8 cellular contexts compared by ENCODE assay signal in the genomic region with DNA sequence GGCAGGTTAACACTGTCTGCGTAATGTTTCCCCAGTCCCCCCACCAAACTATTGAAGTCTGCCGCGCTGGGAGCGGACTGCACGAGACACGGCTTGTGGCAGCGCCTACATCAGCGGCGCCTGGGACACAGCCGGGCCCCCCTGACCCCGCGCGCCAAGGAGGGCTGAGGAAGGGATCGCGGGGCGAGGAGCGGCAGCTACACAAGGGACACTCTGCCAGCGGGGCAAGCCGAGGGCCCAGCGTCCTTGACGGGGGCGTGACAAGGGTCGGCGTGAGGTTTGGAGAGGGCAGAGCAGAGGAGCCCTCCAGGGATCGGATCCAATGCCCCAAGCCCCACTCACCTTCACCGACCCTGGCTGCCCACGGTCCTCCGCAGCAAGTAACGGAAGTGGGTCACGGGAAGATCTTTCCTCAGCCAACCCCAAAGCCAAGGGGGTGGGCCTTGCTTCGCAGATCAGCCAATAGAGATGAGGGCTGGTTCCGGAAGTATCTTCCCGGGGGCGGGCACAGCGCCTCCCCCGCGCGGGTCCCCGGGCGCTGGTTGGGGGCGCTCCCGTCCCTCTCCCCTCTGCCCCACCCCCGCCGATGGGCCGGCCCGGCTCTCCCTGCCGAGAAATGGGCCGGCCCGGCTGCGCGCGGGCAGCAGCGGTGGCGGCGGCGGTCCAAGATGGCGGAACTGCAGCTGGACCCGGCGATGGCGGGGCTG. TPM values are rescaled to one million over a fixed set of nuclear protein-coding genes. Genes with fewer than 3 reads are reported as not detected.
DNase-seq lines count a peak whose midpoint lies in the region; ATAC-seq and TF ChIP-seq lines count a peak whose summit lies in the region.

A gene (minus strand): TSS at position 387 of the 707 bp plus-strand sequence. CDS start 4,319 bp downstream, outside the sequence.
A gene with protein sequence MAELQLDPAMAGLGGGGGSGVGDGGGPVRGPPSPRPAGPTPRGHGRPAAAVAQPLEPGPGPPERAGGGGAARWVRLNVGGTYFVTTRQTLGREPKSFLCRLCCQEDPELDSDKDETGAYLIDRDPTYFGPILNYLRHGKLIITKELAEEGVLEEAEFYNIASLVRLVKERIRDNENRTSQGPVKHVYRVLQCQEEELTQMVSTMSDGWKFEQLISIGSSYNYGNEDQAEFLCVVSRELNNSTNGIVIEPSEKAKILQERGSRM (plus strand): TSS at position 643 of the 707 bp plus-strand sequence. CDS start 26 bp downstream, at position 669.

- intact Hi-C loops in activated CD4-positive, alpha-beta T cell treated with anti-CD3 and anti-CD28 coated beads, Interleukin-2, amount 10 ng/mL, durations not matched to agents 24 days and 14 days (cut with micrococcal nuclease): loop anchor here (1.0 to 2.0 kb wide), 2 partner anchors 11 to 62 kb away; a partner anchor contains a TSS
- intact Hi-C loops in left colon (cut with DNase I, micrococcal nuclease): no loop called here

- peak within 1 kb of the TSS; percentile 99 for H3K4me3 Mint-ChIP-seq in activated CD4-positive, alpha-beta T cell treated with anti-CD3 and anti-CD28 coated beads, Interleukin-2, amount 10 ng/mL, durations not matched to agents 24 days and 14 days

- H3K4me3 ChIP-seq in BE2C (ENCODE audit: low read depth, low read length) (peak within 1 kb of the TSS; percentile 94), coronary artery (peak within 1 kb of the TSS; percentile 93)

- peak within 1 kb of the TSS; percentile 95 for H3K27ac Mint-ChIP-seq in activated CD4-positive, alpha-beta T cell treated with anti-CD3 and anti-CD28 coated beads, Interleukin-2, amount 10 ng/mL, durations not matched to agents 24 days and 14 days

- DNase-seq in BE2C: peak; percentile 97
- DNase-seq in GM19240 (ENCODE audit: insufficient read length, low spot score): peak; percentile 95
- peak; percentile 92 to 99 for DNase-seq in NCI-H526 (lab: John Stamatoyannopoulos, UW)
- peak; percentile 98 for DNase-seq in activated CD4-positive, alpha-beta T cell treated with anti-CD3 and anti-CD28 coated beads, Interleukin-2, amount 10 ng/mL, durations not matched to agents 24 days and 14 days
- DNase-seq in coronary artery (ENCODE audit: low spot score): peak; percentile 98
- DNase-seq in left colon: peak; percentile 94 to 97
- peak; percentile 95 for DNase-seq in stimulated activated CD4-positive, alpha-beta T cell treated with anti-CD3 and anti-CD28 coated beads, Interleukin-1b, Interleukin-23, amount 100 ng/mL, for 48 hours

- H3K4me1 ChIP-seq in BE2C: peaks cover 2% of the 10 kb centered on the region

- peaks cover 16% of the 10 kb centered on the region for H3K36me3 ChIP-seq in BE2C

- no peaks in the 10 kb centered on the region for H3K9me3 Mint-ChIP-seq in activated CD4-positive, alpha-beta T cell treated with anti-CD3 and anti-CD28 coated beads, Interleukin-2, amount 10 ng/mL, durations not matched to agents 24 days and 14 days

- ATAC-seq in HG03460 (IDR thresholded peaks at IDR 0.05; ENCODE audit: unreplicated experiment) (peak; percentile 96), left colon (peak; percentile 95)

- TF ChIP-seq CTCF in BE2C (IDR thresholded peaks at IDR 0.05; ENCODE audit: low read depth, low read length) (no peak), coronary artery (IDR thresholded peaks at IDR 0.05) (no peak)

- peaks cover 18% of the 10 kb centered on the region for H3K36me3 Mint-ChIP-seq in activated CD4-positive, alpha-beta T cell treated with anti-CD3 and anti-CD28 coated beads, Interleukin-2, amount 10 ng/mL, durations not matched to agents 24 days and 14 days (ENCODE audit: low read depth)

- no peaks in the 10 kb centered on the region for H3K27me3 ChIP-seq in BE2C

- H3K27ac ChIP-seq in coronary artery: peak within 1 kb of the TSS; percentile 98 to 99

- H3K9me3 ChIP-seq in BE2C: no peaks in the 10 kb centered on the region

- peaks cover 29% of the 10 kb centered on the region for H3K4me1 Mint-ChIP-seq in activated CD4-positive, alpha-beta T cell treated with anti-CD3 and anti-CD28 coated beads, Interleukin-2, amount 10 ng/mL, durations not matched to agents 24 days and 14 days

- no peaks in the 10 kb centered on the region for H3K27me3 Mint-ChIP-seq in activated CD4-positive, alpha-beta T cell treated with anti-CD3 and anti-CD28 coated beads, Interleukin-2, amount 10 ng/mL, durations not matched to agents 24 days and 14 days

RNA-seq across cellular contexts. Expression of the first gene that starts in this region (rescaled TPM):
- polyA plus RNA-seq in BE2C (2012; ENCODE audit: insufficient read depth, insufficient read length, low read depth): 221 TPM
- total RNA-seq in activated CD4-positive, alpha-beta T cell treated with anti-CD3 and anti-CD28 coated beads, Interleukin-2, amount 10 ng/mL, durations not matched to agents 24 days and 14 days: 158 and 161 TPM in 2 replicates
- total RNA-seq in left colon: 100 to 1,000 TPM; 310 to 381 TPM

RNA-seq across cellular contexts. Expression of the second gene that starts in this region (rescaled TPM):
- 23.6 TPM for polyA plus RNA-seq in BE2C (2012; ENCODE audit: insufficient read depth, insufficient read length, low read depth)
- total RNA-seq in activated CD4-positive, alpha-beta T cell treated with anti-CD3 and anti-CD28 coated beads, Interleukin-2, amount 10 ng/mL, durations not matched to agents 24 days and 14 days: 18.7 and 19.0 TPM in 2 replicates
- total RNA-seq in left colon: 10 to 100 TPM; 16.7 to 19.7 TPM

Comparison
In these comparisons a context has a peak if more than half of its experiments do, and no peak if none do; other contexts are left out.
1. Peak in every context shown above with its lines: DNase-seq, ATAC-seq, H3K4me3 ChIP-seq and H3K27ac ChIP-seq.